ENCODE assay signal across 1 cellular context in the genomic region with DNA sequence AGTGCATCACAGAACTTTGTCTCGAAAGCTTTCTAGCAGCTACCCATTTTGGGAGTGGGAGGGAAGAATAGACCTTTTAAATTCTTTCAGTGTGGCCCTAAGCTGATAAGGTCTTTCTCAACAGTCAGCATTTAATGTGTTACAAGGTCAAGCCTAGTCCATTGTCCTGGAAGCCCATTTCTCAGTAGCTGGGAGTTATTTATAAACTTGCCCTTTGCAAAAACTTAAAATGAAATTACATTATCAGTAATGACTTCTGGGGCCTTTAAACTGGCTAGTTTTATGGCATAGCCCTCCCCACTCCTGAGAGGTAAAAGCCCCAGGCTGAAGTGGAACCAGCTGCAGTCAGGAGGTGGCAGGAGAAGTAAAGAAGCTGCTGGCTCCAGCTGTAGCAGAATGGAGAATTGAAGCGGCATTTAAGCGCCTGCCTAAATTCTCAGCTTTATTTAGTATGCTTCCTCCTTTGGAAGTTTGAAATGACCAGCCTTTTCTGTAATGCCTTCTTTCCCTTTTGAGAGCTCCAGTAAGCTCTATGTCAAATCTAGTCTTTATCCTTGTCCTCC.
A peak's percentile ranks its signal among the peaks of the same experiment; 100 is the strongest.
TF ChIP-seq lines count a peak whose summit lies in the region.

No MANE protein-coding gene starts in this region.

TF ChIP-seq in K562, 482 proteins besides CTCF, POLR2A, EP300 and RAD21 (continued from another document and continues in another):
- TF ChIP-seq ZFP91 (CRISPR knock-in tag; IDR thresholded peaks at IDR 0.05) (no peak), CBFA2T3 (IDR thresholded peaks at IDR 0.05) (peak; percentile 85), TBL1XR1 (IDR thresholded peaks at IDR 0.05; ENCODE audit: low read length in 2 of 2) (peak; percentile 52 to 88; a peak in 1 of 4 replicates), ATF2 (CRISPR knock-in tag; IDR thresholded peaks at IDR 0.05) (no peak), ZSCAN32 (CRISPR knock-in tag; IDR thresholded peaks at IDR 0.05) (no peak), ZNF77 (CRISPR knock-in tag; IDR thresholded peaks at IDR 0.05) (no peak), MLLT1 (IDR thresholded peaks at IDR 0.05) (peak; percentile 25 to 53; a peak in 1 of 4 replicates), MXI1 (IDR thresholded peaks at IDR 0.05; ENCODE audit: low read depth, low read length) (no peak), TRIM28 (IDR thresholded peaks at IDR 0.05) (peak; percentile 37; the same call in 1 of the 2 replicates), USF2 (CRISPR knock-in tag; IDR thresholded peaks at IDR 0.05) (no peak), BCL6 (CRISPR knock-in tag; IDR thresholded peaks at IDR 0.05) (no peak), ARID1B (IDR thresholded peaks at IDR 0.05) (peak; percentile 88), TCF7L2 (IDR thresholded peaks at IDR 0.05; ENCODE audit: low read depth, low read length) (no peak), DEAF1 (CRISPR knock-in tag; IDR thresholded peaks at IDR 0.05) (peak; percentile 35; the same call in 1 of the 2 replicates), ZNF445 (CRISPR knock-in tag; IDR thresholded peaks at IDR 0.05; ENCODE audit: low read depth) (no peak), HMGN3 (IDR thresholded peaks at IDR 0.05; ENCODE audit: borderline replicate concordance, extremely low read depth, insufficient read length, low read depth, low read length) (no peak), NR0B1 (IDR thresholded peaks at IDR 0.05; ENCODE audit: partially characterized antibody) (no peak), PHF8 (IDR thresholded peaks at IDR 0.05; ENCODE audit: borderline replicate concordance, low read length) (no peak), BRD9 (IDR thresholded peaks at IDR 0.05; ENCODE audit: low read depth, partially characterized antibody) (peak; percentile 91), GATAD2B (IDR thresholded peaks at IDR 0.05; ENCODE audit: borderline replicate concordance) (0 out of 2 replicates have a peak, but pooled peaks have one; percentile 29), BRF2 (IDR thresholded peaks at IDR 0.05; ENCODE audit: borderline replicate concordance, insufficient read depth, insufficient read length) (no peak), MNT (conservative IDR thresholded peaks at IDR 0.05) (peak in 1 of 2 experiments; percentile 49; a peak in 3 of 4 replicates), NFYB (IDR thresholded peaks at IDR 0.05; ENCODE audit: extremely low read depth, insufficient read length) (no peak), MTA2 (IDR thresholded peaks at IDR 0.05; ENCODE audit: low read depth) (0 out of 2 replicates have a peak, but pooled peaks have one; percentile 8), NR2C2 (CRISPR knock-in tag; IDR thresholded peaks at IDR 0.05) (no peak), NR2C2 (tag; IDR thresholded peaks at IDR 0.05) (peak; percentile 55; the same call in 1 of the 2 replicates), NEUROD1 (IDR thresholded peaks at IDR 0.05; ENCODE audit: borderline replicate concordance, low read depth, low read length, partially characterized antibody) (peak; percentile 50), SMARCA5 (IDR thresholded peaks at IDR 0.05) (0 out of 2 replicates have a peak, but pooled peaks have one; percentile 19)
- TF ChIP-seq, protein P1, sequence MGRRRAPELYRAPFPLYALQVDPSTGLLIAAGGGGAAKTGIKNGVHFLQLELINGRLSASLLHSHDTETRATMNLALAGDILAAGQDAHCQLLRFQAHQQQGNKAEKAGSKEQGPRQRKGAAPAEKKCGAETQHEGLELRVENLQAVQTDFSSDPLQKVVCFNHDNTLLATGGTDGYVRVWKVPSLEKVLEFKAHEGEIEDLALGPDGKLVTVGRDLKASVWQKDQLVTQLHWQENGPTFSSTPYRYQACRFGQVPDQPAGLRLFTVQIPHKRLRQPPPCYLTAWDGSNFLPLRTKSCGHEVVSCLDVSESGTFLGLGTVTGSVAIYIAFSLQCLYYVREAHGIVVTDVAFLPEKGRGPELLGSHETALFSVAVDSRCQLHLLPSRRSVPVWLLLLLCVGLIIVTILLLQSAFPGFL (CRISPR knock-in tag; IDR thresholded peaks at IDR 0.05) = no peak
- TF ChIP-seq, protein P2, sequence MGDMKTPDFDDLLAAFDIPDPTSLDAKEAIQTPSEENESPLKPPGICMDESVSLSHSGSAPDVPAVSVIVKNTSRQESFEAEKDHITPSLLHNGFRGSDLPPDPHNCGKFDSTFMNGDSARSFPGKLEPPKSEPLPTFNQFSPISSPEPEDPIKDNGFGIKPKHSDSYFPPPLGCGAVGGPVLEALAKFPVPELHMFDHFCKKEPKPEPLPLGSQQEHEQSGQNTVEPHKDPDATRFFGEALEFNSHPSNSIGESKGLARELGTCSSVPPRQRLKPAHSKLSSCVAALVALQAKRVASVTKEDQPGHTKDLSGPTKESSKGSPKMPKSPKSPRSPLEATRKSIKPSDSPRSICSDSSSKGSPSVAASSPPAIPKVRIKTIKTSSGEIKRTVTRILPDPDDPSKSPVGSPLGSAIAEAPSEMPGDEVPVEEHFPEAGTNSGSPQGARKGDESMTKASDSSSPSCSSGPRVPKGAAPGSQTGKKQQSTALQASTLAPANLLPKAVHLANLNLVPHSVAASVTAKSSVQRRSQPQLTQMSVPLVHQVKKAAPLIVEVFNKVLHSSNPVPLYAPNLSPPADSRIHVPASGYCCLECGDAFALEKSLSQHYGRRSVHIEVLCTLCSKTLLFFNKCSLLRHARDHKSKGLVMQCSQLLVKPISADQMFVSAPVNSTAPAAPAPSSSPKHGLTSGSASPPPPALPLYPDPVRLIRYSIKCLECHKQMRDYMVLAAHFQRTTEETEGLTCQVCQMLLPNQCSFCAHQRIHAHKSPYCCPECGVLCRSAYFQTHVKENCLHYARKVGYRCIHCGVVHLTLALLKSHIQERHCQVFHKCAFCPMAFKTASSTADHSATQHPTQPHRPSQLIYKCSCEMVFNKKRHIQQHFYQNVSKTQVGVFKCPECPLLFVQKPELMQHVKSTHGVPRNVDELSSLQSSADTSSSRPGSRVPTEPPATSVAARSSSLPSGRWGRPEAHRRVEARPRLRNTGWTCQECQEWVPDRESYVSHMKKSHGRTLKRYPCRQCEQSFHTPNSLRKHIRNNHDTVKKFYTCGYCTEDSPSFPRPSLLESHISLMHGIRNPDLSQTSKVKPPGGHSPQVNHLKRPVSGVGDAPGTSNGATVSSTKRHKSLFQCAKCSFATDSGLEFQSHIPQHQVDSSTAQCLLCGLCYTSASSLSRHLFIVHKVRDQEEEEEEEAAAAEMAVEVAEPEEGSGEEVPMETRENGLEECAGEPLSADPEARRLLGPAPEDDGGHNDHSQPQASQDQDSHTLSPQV (IDR thresholded peaks at IDR 0.05) = peak; percentile 24
- TF ChIP-seq, protein P3, sequence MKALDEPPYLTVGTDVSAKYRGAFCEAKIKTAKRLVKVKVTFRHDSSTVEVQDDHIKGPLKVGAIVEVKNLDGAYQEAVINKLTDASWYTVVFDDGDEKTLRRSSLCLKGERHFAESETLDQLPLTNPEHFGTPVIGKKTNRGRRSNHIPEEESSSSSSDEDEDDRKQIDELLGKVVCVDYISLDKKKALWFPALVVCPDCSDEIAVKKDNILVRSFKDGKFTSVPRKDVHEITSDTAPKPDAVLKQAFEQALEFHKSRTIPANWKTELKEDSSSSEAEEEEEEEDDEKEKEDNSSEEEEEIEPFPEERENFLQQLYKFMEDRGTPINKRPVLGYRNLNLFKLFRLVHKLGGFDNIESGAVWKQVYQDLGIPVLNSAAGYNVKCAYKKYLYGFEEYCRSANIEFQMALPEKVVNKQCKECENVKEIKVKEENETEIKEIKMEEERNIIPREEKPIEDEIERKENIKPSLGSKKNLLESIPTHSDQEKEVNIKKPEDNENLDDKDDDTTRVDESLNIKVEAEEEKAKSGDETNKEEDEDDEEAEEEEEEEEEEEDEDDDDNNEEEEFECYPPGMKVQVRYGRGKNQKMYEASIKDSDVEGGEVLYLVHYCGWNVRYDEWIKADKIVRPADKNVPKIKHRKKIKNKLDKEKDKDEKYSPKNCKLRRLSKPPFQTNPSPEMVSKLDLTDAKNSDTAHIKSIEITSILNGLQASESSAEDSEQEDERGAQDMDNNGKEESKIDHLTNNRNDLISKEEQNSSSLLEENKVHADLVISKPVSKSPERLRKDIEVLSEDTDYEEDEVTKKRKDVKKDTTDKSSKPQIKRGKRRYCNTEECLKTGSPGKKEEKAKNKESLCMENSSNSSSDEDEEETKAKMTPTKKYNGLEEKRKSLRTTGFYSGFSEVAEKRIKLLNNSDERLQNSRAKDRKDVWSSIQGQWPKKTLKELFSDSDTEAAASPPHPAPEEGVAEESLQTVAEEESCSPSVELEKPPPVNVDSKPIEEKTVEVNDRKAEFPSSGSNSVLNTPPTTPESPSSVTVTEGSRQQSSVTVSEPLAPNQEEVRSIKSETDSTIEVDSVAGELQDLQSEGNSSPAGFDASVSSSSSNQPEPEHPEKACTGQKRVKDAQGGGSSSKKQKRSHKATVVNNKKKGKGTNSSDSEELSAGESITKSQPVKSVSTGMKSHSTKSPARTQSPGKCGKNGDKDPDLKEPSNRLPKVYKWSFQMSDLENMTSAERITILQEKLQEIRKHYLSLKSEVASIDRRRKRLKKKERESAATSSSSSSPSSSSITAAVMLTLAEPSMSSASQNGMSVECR (CRISPR knock-in tag; IDR thresholded peaks at IDR 0.05) = peak; percentile 73
